Comparison of ENCODE assay signal across 15 cellular contexts in the genomic region with DNA sequence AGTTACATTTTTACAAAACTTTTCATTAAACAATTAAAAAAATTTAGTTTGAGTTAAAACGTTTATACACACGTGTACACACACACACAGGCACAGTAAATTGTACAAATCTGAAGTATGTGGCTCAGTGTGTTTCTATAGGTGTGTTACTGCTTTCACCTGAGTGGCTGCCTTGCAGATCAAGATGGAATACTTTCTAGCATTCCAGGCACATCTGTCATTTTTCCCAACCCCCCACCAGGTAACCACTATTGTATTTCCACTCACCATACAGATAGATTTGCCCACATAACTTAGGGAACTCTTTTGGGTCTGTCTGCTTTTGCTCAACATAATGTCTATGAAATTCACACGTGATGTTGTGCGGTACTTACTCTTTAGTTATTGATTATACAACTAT.
"Had no signal": no experiment of that assay in that cellular context is flagged by ENCODE, and none has a peak within 500 bp of the region (broad histone marks: within the 10 kb centered on the region; RNA-seq: fewer than 3 reads in every experiment).

No MANE protein-coding gene starts in this region.

- H3K36me3 ChIP-seq: lower lobe of right lung, vagina had no signal

- DNase-seq: activated gamma-delta T cell treated with Interleukin-2 at 50 U/mL for 16 hours; activated T-cell treated with anti-CD3 and anti-CD28 coated beads, Interleukin-2, amount 50 U/mL, for 1 hour; anterior cingulate cortex; body of pancreas; effector CD4-positive, alpha-beta T cell; foreskin melanocyte; immature natural killer cell; lower lobe of right lung; naive thymus-derived CD8-positive, alpha-beta T cell; stimulated activated CD4-positive, alpha-beta T cell treated with anti-CD3 and anti-CD28 coated beads, Interleukin-2, amount 100 ng/mL, for 48 hours; stimulated activated CD8-positive, alpha-beta memory T cell treated with anti-CD3 and anti-CD28 coated beads, Interleukin-4, amount 100 ng/mL, for 48 hours; stimulated activated naive B cell treated with anti-CD40 and anti-IgM and Interleukin-4, amounts not matched to agents 10 μg/mL and 1 μg/mL and 100 μg/mL, for 72 hours; T-helper 9 cell; testis had no signal

- H3K4me3 ChIP-seq: body of pancreas, lower lobe of right lung, testis, vagina had no signal

- H3K9me3 ChIP-seq: body of pancreas, lower lobe of right lung, testis, vagina had no signal

- ATAC-seq: body of pancreas; lower lobe of right lung; naive thymus-derived CD8-positive, alpha-beta T cell; stimulated activated naive B cell treated with anti-CD40 and anti-IgM and Interleukin-4, amounts not matched to agents 10 μg/mL and 1 μg/mL and 100 μg/mL, for 72 hours had no signal

- H3K27ac ChIP-seq: body of pancreas, lower lobe of right lung, testis, vagina had no signal

- H3K27me3 ChIP-seq: body of pancreas, testis, vagina had no signal
